ENCODE assay signal across 23 cellular contexts in genomic region chr13:50724913-50725312, GRCh38.
"Had no signal": no experiment of that assay in that cellular context is flagged by ENCODE, and none has a peak within 500 bp of the region (broad histone marks: within the 10 kb centered on the region; RNA-seq: fewer than 3 reads in every experiment).

No MANE protein-coding gene starts in this region.

- H3K4me2 ChIP-seq: SK-N-SH had no signal

- ATAC-seq: HepG2, Panc1, PC-3 had no signal

- H3K27ac ChIP-seq: RWPE1 had no signal

- DNase-seq: IMR-90, Kasumi-1, KG1, MM.1S, NCI-H1092 treated with DMSO at 0.1 percent for 48 hours, NCI-H1436, NCI-H187, NCI-H2029, NCI-H2081 treated with DMSO at 0.1 percent for 48 hours, NCI-H2171, NCI-H226, NCI-H446, NCI-H510A, NCI-H524 treated with DMSO at 0.1 percent for 48 hours, NCI-H69, NCI-H774, PC-3, SHP77, SK-N-SH, SW 1271 had no signal

- FAIRE-seq: HepG2 had no signal

- H3K9ac ChIP-seq: SK-N-SH had no signal

- H3K9me3 ChIP-seq: SK-N-SH had no signal
